Comparison of ENCODE assay signal across 8 cellular contexts in the genomic region with DNA sequence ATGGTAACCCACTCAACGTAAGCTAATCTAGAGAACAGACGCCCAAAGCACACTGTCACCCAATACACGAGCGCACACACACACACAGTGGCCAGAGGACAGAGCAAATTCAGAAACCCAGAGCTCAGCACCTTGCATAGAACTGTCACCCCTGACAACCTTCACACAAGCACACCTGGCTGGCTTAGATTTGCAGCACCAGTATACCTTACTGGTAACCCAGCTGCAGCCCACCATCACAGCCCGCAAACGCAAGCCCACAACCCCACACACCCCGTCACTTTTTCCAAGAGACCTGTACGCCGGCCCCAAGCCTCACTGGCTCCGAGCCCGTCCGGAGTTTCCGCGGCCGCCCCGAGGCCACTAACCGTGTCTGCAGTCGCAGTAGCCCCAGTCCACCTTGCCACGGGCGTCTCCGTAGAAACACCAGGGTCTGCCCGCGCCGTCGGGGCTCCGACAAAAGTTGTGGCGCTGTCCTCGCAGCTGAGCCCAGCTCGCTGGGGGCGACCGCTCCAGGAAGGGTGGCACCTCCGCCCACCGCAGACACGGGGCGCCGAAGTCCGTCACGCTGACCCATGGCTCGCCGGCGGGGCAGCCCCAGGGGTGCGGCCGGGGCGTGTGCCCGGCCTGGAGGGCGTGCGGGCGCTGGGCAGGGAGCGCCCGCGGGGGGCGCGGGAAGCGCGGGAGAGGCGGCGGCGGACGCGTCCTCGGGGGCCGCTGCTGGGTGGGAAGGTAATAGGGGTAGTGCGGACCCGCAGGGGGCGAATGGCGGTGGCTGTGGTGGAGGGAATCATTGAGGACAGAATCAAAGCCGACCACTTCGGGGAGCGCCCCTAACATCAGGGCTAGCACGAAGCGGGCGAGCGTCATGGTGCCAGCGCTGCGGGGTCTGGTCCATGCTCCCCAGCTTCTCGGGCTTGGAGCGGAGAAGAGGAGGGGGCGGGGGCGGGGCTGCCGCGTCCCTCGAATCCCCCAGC. TPM values are rescaled to one million over a fixed set of nuclear protein-coding genes. Genes with fewer than 3 reads are reported as not detected.
A peak's percentile ranks its signal among the peaks of the same experiment; 100 is the strongest.
DNase-seq lines count a peak whose midpoint lies in the region; ATAC-seq, FAIRE-seq and TF ChIP-seq lines count a peak whose summit lies in the region.

No MANE protein-coding gene starts in this region.

- H3K27me3 ChIP-seq in bronchial epithelial cell (ENCODE audit: control insufficient read depth, insufficient read depth, low read length): no peaks in the 10 kb centered on the region
- peaks cover 14% of the 10 kb centered on the region for H3K27me3 ChIP-seq in suprapubic skin

- no peaks in the 10 kb centered on the region for H3K36me3 ChIP-seq in bronchial epithelial cell (ENCODE audit: control insufficient read depth, insufficient read depth, low read length)
- no peaks in the 10 kb centered on the region for H3K36me3 ChIP-seq in suprapubic skin

- peaks cover 18% of the 10 kb centered on the region for H3K4me1 ChIP-seq in suprapubic skin

- peak; percentile 12 for ATAC-seq in HG02943 (IDR thresholded peaks at IDR 0.05; ENCODE audit: low read depth, unreplicated experiment)
- ATAC-seq in left colon: peak; percentile 74

- H3K4me3 ChIP-seq in bronchial epithelial cell (ENCODE audit: low read depth, low read length) (peak overlapping the region; percentile 63), suprapubic skin (peak overlapping the region; percentile 68)

- no peaks in the 10 kb centered on the region for H3K9me3 ChIP-seq in suprapubic skin

- intact Hi-C loops in left colon (cut with DNase I, micrococcal nuclease): no loop called here

- peak; percentile 11 for TF ChIP-seq CTCF in bronchial epithelial cell (IDR thresholded peaks at IDR 0.05; ENCODE audit: insufficient read depth, low read length, severe bottlenecking)
- no peak for TF ChIP-seq CTCF in suprapubic skin (IDR thresholded peaks at IDR 0.05)

- TF ChIP-seq EP300 in suprapubic skin (IDR thresholded peaks at IDR 0.05): no peak

- 52% methylated on average over 4 of the region's 82 CpGs for WGBS in suprapubic skin

- TF ChIP-seq POLR2A in suprapubic skin (IDR thresholded peaks at IDR 0.05): no peak

- peak overlapping the region; percentile 67 for H3K27ac ChIP-seq in suprapubic skin

- FAIRE-seq in bronchial epithelial cell (lab: Jason Lieb, UNC): no peak

- peak; percentile 9 for DNase-seq in stimulated activated CD4-positive, alpha-beta T cell treated with anti-CD3 and anti-CD28 coated beads, Interleukin-15, amount 100 ng/mL, for 24 hours
- no peak for DNase-seq in stimulated activated CD4-positive, alpha-beta T cell treated with anti-CD3 and anti-CD28 coated beads, Interleukin-12 subunit alpha, Interleukin-12 subunit beta, amount 100 ng/mL, for 4 hours
- DNase-seq in NCI-H82 (lab: John Stamatoyannopoulos, UW): peak; percentile 49
- DNase-seq in bronchial epithelial cell (ENCODE audit: low read depth): no peak
- DNase-seq in left colon: peak; percentile 56 to 69
- DNase-seq in suprapubic skin (ENCODE audit: low spot score in 2 of 2): peak; percentile 67 to 80
- no peak for DNase-seq in HPDE6-E6E7 (ENCODE audit: extremely low spot score)

RNA-seq across cellular contexts. Expression of a gene that starts 0.7 kb away (rescaled TPM):
- 24.2 and 33.7 TPM in 2 replicates for total RNA-seq in bronchial epithelial cell
- total RNA-seq in left colon: 10 to 100 TPM; 27.7 to 46.5 TPM
- 10 to 100 TPM in 1 of 4 donors, 1 to 10 TPM in 3; 7.5 to 14.0 (median 8.7) TPM for total RNA-seq in suprapubic skin

Comparison
In these comparisons a context has a peak if more than half of its experiments do, and no peak if none do; other contexts are left out.
1. DNase-seq: peak in stimulated activated CD4-positive, alpha-beta T cell treated with anti-CD3 and anti-CD28 coated beads, Interleukin-15, amount 100 ng/mL, for 24 hours (single experiment), NCI-H82 (single experiment), left colon (2 of 2) and suprapubic skin (2 of 2); none in stimulated activated CD4-positive, alpha-beta T cell treated with anti-CD3 and anti-CD28 coated beads, Interleukin-12 subunit alpha, Interleukin-12 subunit beta, amount 100 ng/mL, for 4 hours (single experiment), bronchial epithelial cell (single experiment) and HPDE6-E6E7 (single experiment).